8 cellular contexts compared by ENCODE assay signal in the genomic region with DNA sequence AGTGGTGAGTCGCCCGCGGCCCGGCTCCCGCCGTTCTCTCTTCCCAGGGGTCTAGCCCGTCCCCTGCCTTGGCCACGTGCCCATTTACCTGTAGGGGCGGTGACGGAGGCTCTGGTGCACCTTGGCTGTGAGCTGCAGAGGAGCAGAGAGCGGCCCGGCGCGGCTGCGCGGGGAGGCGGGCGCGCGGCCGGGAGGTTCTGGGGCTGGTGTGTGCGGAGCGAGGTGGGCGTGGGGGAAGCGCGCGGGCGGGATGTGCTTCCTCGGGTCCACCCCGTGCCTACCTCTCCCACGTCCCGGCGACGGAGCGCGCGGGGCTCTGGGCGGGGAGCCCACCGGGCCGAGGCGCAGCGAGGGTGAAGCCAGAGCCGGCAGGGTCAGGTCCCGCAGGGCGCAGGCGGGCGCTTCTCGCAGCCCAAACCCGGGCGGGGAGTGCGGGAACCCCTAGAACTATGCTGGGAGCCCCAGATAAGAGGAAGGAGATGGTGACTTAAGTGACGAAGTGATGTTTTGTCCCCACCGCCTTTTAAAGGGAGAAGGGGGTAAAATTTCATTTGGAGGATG. TPM values are rescaled to one million over a fixed set of nuclear protein-coding genes. Genes with fewer than 3 reads are reported as not detected.
DNase-seq lines count a peak whose midpoint lies in the region; ATAC-seq and TF ChIP-seq lines count a peak whose summit lies in the region.

No MANE protein-coding gene starts in this region.

- no peak overlapping the region for H3K27ac Mint-ChIP-seq in GM23338

- H3K9me2 ChIP-seq in GM23338 (ENCODE audit: insufficient read depth), result no peaks in the 10 kb centered on the region; the same call in 1 of the 2 replicates

- H3K27ac ChIP-seq in GM23338 (ENCODE audit: low read depth), result peak overlapping the region; percentile 82; the same call in 1 of the 2 replicates
- peak overlapping the region; percentile 94 for H3K27ac ChIP-seq in neutrophil

- peaks cover 6% of the 10 kb centered on the region for H3K36me3 ChIP-seq in GM23338 (ENCODE audit: insufficient read depth)
- H3K36me3 ChIP-seq in neutrophil, result peaks cover 32% of the 10 kb centered on the region

- TF ChIP-seq POLR2A in NB4 (IDR thresholded peaks at IDR 0.05; ENCODE audit: extremely low read depth, insufficient read length), result no peak

- H3K4me3 ChIP-seq in GM23338, result peak overlapping the region; percentile 88
- peak overlapping the region; percentile 64 for H3K4me3 ChIP-seq in NB4 (ENCODE audit: low read depth, low read length)
- peak overlapping the region; percentile 81 for H3K4me3 ChIP-seq in fibroblast of the aortic adventitia (ENCODE audit: low read depth, low read length)
- H3K4me3 ChIP-seq in neutrophil (ENCODE audit: low read depth in 1 of 2, low read length in 1 of 2), result peak overlapping the region; percentile 90 to 94

- peak; percentile 82 for ATAC-seq in GM23338
- peak; percentile 28 to 32 for ATAC-seq in activated T-cell treated with anti-CD3 and anti-CD28 coated beads, Interleukin-2, amount 50 U/mL, for 4 hours

- 0 out of 2 replicates have a peak, but pooled peaks cover 4% of the 10 kb centered on the region for H3K79me2 ChIP-seq in GM23338 (replicated peaks; ENCODE audit: insufficient read depth)

- H4K20me1 ChIP-seq in GM23338 (replicated peaks; ENCODE audit: insufficient read depth), result no peaks in the 10 kb centered on the region

- DNase-seq in Daoy (ENCODE audit: low read depth) (peak; percentile 69), GM23338 (ENCODE audit: low spot score) (peak; percentile 91), NB4 (ENCODE audit: low read depth) (no peak), fibroblast of the aortic adventitia (ENCODE audit: low read depth) (no peak), NCI-H1092 treated with DMSO at 0.1 percent for 48 hours (lab: John Stamatoyannopoulos, UW) (no peak), AG08395 (ENCODE audit: low spot score) (no peak)
- DNase-seq in activated T-cell treated with anti-CD3 and anti-CD28 coated beads, Interleukin-2, amount 50 U/mL, for 4 hours, result peak; percentile 64

- H3K4me3 Mint-ChIP-seq in GM23338, result peak overlapping the region; percentile 87
- peak overlapping the region; percentile 86 for H3K4me3 Mint-ChIP-seq in activated T-cell treated with anti-CD3 and anti-CD28 coated beads, Interleukin-2, amount 50 U/mL, for 4 hours

- 0 out of 2 replicates have a peak overlapping the region, but pooled peaks have one; percentile 13 for H2AFZ ChIP-seq in GM23338

- no peaks in the 10 kb centered on the region for H3K9me3 Mint-ChIP-seq in GM23338
- H3K9me3 Mint-ChIP-seq in activated T-cell treated with anti-CD3 and anti-CD28 coated beads, Interleukin-2, amount 50 U/mL, for 4 hours, result no peaks in the 10 kb centered on the region

- H3K4me2 ChIP-seq in GM23338, result peak overlapping the region; percentile 98

- H3K4me1 Mint-ChIP-seq in GM23338, result peaks cover 47% of the 10 kb centered on the region
- H3K4me1 Mint-ChIP-seq in activated T-cell treated with anti-CD3 and anti-CD28 coated beads, Interleukin-2, amount 50 U/mL, for 4 hours (ENCODE audit: low read depth), result peaks cover 84% of the 10 kb centered on the region

- H3K27me3 ChIP-seq in GM23338 (ENCODE audit: insufficient read depth) (no peaks in the 10 kb centered on the region), neutrophil (no peaks in the 10 kb centered on the region)

- peaks cover 40% of the 10 kb centered on the region for H3K36me3 Mint-ChIP-seq in GM23338 (ENCODE audit: low read depth)
- peaks cover 23% of the 10 kb centered on the region for H3K36me3 Mint-ChIP-seq in activated T-cell treated with anti-CD3 and anti-CD28 coated beads, Interleukin-2, amount 50 U/mL, for 4 hours (ENCODE audit: insufficient read depth)

- H3K9me3 ChIP-seq in neutrophil, result no peaks in the 10 kb centered on the region

- H3K4me1 ChIP-seq in GM23338 (ENCODE audit: insufficient read depth), result peaks cover 19% of the 10 kb centered on the region
- H3K4me1 ChIP-seq in neutrophil (ENCODE audit: control insufficient read depth in 1 of 2, insufficient read depth in 1 of 2, low read depth in 1 of 2, low read length in 1 of 2), result peaks cover 42 to 52% of the 10 kb centered on the region in 2 experiments

- peaks cover 19% of the 10 kb centered on the region for H3K27me3 Mint-ChIP-seq in GM23338 (ENCODE audit: insufficient read depth, low read depth, poor library complexity)
- no peaks in the 10 kb centered on the region for H3K27me3 Mint-ChIP-seq in activated T-cell treated with anti-CD3 and anti-CD28 coated beads, Interleukin-2, amount 50 U/mL, for 4 hours (ENCODE audit: low read depth)

- TF ChIP-seq CTCF in GM23338 (conservative IDR thresholded peaks at IDR 0.05; ENCODE audit: low read depth in 2 of 2), result no peak
- TF ChIP-seq CTCF in NB4 (IDR thresholded peaks at IDR 0.05; ENCODE audit: low read depth, low read length), result no peak
- no peak for TF ChIP-seq CTCF in fibroblast of the aortic adventitia (IDR thresholded peaks at IDR 0.05; ENCODE audit: insufficient read depth, low read length)
- no peak for TF ChIP-seq CTCF in neutrophil (IDR thresholded peaks at IDR 0.05)

- H3F3A ChIP-seq in GM23338 (replicated peaks; ENCODE audit: low read depth), result peaks cover 10% of the 10 kb centered on the region

TF ChIP-seq in GM23338, 12 proteins besides CTCF, POLR2A, EP300 and RAD21 (continues in another document):
- TF ChIP-seq EZH2 (IDR thresholded peaks at IDR 0.05; ENCODE audit: low read depth, unreplicated experiment) (no peak), NANOG (IDR thresholded peaks at IDR 0.05; ENCODE audit: borderline replicate concordance) (no peak), STAT1 (IDR thresholded peaks at IDR 0.05; ENCODE audit: unreplicated experiment) (no peak), EZH2phosphoT487 (IDR thresholded peaks at IDR 0.05; ENCODE audit: unreplicated experiment) (no peak), ZNF331 (CRISPR knock-in tag; IDR thresholded peaks at IDR 0.05; ENCODE audit: low read depth) (no peak)
- TF ChIP-seq, protein P1, sequence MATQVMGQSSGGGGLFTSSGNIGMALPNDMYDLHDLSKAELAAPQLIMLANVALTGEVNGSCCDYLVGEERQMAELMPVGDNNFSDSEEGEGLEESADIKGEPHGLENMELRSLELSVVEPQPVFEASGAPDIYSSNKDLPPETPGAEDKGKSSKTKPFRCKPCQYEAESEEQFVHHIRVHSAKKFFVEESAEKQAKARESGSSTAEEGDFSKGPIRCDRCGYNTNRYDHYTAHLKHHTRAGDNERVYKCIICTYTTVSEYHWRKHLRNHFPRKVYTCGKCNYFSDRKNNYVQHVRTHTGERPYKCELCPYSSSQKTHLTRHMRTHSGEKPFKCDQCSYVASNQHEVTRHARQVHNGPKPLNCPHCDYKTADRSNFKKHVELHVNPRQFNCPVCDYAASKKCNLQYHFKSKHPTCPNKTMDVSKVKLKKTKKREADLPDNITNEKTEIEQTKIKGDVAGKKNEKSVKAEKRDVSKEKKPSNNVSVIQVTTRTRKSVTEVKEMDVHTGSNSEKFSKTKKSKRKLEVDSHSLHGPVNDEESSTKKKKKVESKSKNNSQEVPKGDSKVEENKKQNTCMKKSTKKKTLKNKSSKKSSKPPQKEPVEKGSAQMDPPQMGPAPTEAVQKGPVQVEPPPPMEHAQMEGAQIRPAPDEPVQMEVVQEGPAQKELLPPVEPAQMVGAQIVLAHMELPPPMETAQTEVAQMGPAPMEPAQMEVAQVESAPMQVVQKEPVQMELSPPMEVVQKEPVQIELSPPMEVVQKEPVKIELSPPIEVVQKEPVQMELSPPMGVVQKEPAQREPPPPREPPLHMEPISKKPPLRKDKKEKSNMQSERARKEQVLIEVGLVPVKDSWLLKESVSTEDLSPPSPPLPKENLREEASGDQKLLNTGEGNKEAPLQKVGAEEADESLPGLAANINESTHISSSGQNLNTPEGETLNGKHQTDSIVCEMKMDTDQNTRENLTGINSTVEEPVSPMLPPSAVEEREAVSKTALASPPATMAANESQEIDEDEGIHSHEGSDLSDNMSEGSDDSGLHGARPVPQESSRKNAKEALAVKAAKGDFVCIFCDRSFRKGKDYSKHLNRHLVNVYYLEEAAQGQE (IDR thresholded peaks at IDR 0.05; ENCODE audit: unreplicated experiment), result no peak

RNA-seq across cellular contexts. Expression of a gene that starts 0.4 kb away (rescaled TPM):
- total RNA-seq in Daoy (2014; rRNA removed; shearing (Covaris generic)), result 47.3 and 50.8 TPM in 2 replicates
- total RNA-seq in GM23338 (2014; rRNA removed; shearing (Covaris generic)), result 22.7 and 28.6 TPM in 2 replicates
- 43.5 and 44.1 TPM in 2 replicates for polyA plus RNA-seq in GM23338 (2016; fragmentation: Nextera tagmentation; extraction: Ambion mirVana)
- 10 to 100 TPM; 25.5 to 45.8 (median 45.1) TPM for total RNA-seq in activated T-cell treated with anti-CD3 and anti-CD28 coated beads, Interleukin-2, amount 50 U/mL, for 4 hours
- total RNA-seq in fibroblast of the aortic adventitia (ENCODE audit: low replicate concordance), result 3.5 and 12.4 TPM in 2 replicates

RNA-seq across cellular contexts. Expression of a gene that starts 54.2 kb away (rescaled TPM):
- total RNA-seq in Daoy (2014; rRNA removed; shearing (Covaris generic)), result 0.91 and 0.95 TPM in 2 replicates
- 0.42 and 1.6 TPM in 2 replicates for total RNA-seq in GM23338 (2014; rRNA removed; shearing (Covaris generic))
- polyA plus RNA-seq in GM23338 (2016; fragmentation: Nextera tagmentation; extraction: Ambion mirVana), result 1.7 and 2.1 TPM in 2 replicates
- total RNA-seq in activated T-cell treated with anti-CD3 and anti-CD28 coated beads, Interleukin-2, amount 50 U/mL, for 4 hours, result under 1 TPM; 0.15 to 0.45 (median 0.16) TPM
- 0.09 TPM in 1 of 2 replicates, not detected in the other for total RNA-seq in fibroblast of the aortic adventitia (ENCODE audit: low replicate concordance)

Comparison
In these comparisons a context has a peak if more than half of its experiments do, and no peak if none do; other contexts are left out.
1. DNase-seq: peak in Daoy (single experiment), GM23338 (single experiment) and activated T-cell treated with anti-CD3 and anti-CD28 coated beads, Interleukin-2, amount 50 U/mL, for 4 hours (single experiment); none in NB4 (single experiment), fibroblast of the aortic adventitia (single experiment), NCI-H1092 treated with DMSO at 0.1 percent for 48 hours (single experiment) and AG08395 (single experiment).
2. Peak in every context shown above with its lines, with median percentiles within 50 percentile points of each other: H3K4me3 ChIP-seq.